Comparison of ENCODE assay signal across 33 cellular contexts in genomic region chr13:70841240-70842061, GRCh38.
"Had no signal": no experiment of that assay in that cellular context is flagged by ENCODE, and none has a peak within 500 bp of the region (broad histone marks: within the 10 kb centered on the region; RNA-seq: fewer than 3 reads in every experiment).

No MANE protein-coding gene starts in this region.

- ATAC-seq: activated T-helper 17 cell treated with anti-CD3 and anti-CD28 coated beads, Interleukin-2, amount 50 U/mL, for 72 hours; gastrocnemius medialis; left cardiac atrium; left ventricle myocardium superior; mucosa of descending colon had no signal

- H3K9me3 ChIP-seq: gastrocnemius medialis, mucosa of descending colon, neutrophil, thyroid gland had no signal

- H3K4me3 ChIP-seq: gastrocnemius medialis, hepatocyte, mucosa of descending colon, smooth muscle cell, stomach, thyroid gland had no signal

- H3K27ac Mint-ChIP-seq: activated CD4-positive, alpha-beta memory T cell treated with anti-CD3 and anti-CD28 coated beads for 36 hours; activated CD4-positive, alpha-beta T cell treated with anti-CD3 and anti-CD28 coated beads, Interleukin-2, amount 10 ng/mL, durations not matched to agents 24 days and 14 days; activated T-helper 17 cell treated with anti-CD3 and anti-CD28 coated beads, Interleukin-2, amount 50 U/mL, for 72 hours; dendritic cell treated with granulocyte-macrophage colony-stimulating factor and Interleukin-4, amounts not matched to agents 40 ng/mL and 50 ng/mL, for 4 days; natural killer cell treated with Interleukin-12 subunit alpha and Interleukin-12 subunit beta and Interleukin-15 and Interleukin-18, amount 100 ng/mL, for 72 hours; progenitor cell of endocrine pancreas; stimulated activated naive B cell treated with anti-CD40 and anti-IgM and Interleukin-4, amounts not matched to agents 10 μg/mL and 1 μg/mL and 100 μg/mL, for 72 hours; T-helper 1 cell treated with Interleukin-12 subunit alpha and Interleukin-12 subunit beta and Interleukin-4 antibody, amounts not matched to agents 30 μg/mL and 1 μg/mL, for 36 hours had no signal

- H3K36me3 ChIP-seq: gastrocnemius medialis, neutrophil, stomach, thyroid gland, WERI-Rb-1 had no signal

- H3K4me1 Mint-ChIP-seq: activated CD4-positive, alpha-beta T cell treated with anti-CD3 and anti-CD28 coated beads, Interleukin-2, amount 10 ng/mL, durations not matched to agents 24 days and 14 days; activated T-helper 17 cell treated with anti-CD3 and anti-CD28 coated beads, Interleukin-2, amount 50 U/mL, for 72 hours; stimulated activated naive B cell treated with anti-CD40 and anti-IgM and Interleukin-4, amounts not matched to agents 10 μg/mL and 1 μg/mL and 100 μg/mL, for 72 hours had no signal

- H3K4me3 Mint-ChIP-seq: activated CD4-positive, alpha-beta memory T cell treated with anti-CD3 and anti-CD28 coated beads for 36 hours; activated CD4-positive, alpha-beta T cell treated with anti-CD3 and anti-CD28 coated beads, Interleukin-2, amount 10 ng/mL, durations not matched to agents 24 days and 14 days; activated T-helper 17 cell treated with anti-CD3 and anti-CD28 coated beads, Interleukin-2, amount 50 U/mL, for 72 hours; dendritic cell treated with granulocyte-macrophage colony-stimulating factor and Interleukin-4, amounts not matched to agents 40 ng/mL and 50 ng/mL, for 4 days; natural killer cell treated with Interleukin-12 subunit alpha and Interleukin-12 subunit beta and Interleukin-15 and Interleukin-18, amount 100 ng/mL, for 72 hours; stimulated activated naive B cell treated with anti-CD40 and anti-IgM and Interleukin-4, amounts not matched to agents 10 μg/mL and 1 μg/mL and 100 μg/mL, for 72 hours; T-helper 1 cell treated with Interleukin-12 subunit alpha and Interleukin-12 subunit beta and Interleukin-4 antibody, amounts not matched to agents 30 μg/mL and 1 μg/mL, for 36 hours had no signal

- H3K9me3 Mint-ChIP-seq: activated CD4-positive, alpha-beta T cell treated with anti-CD3 and anti-CD28 coated beads, Interleukin-2, amount 10 ng/mL, durations not matched to agents 24 days and 14 days; T-helper 1 cell treated with Interleukin-12 subunit alpha and Interleukin-12 subunit beta and Interleukin-4 antibody, amounts not matched to agents 30 μg/mL and 1 μg/mL, for 36 hours had no signal

- H3K27me3 Mint-ChIP-seq: activated CD4-positive, alpha-beta memory T cell treated with anti-CD3 and anti-CD28 coated beads for 36 hours; activated CD4-positive, alpha-beta T cell treated with anti-CD3 and anti-CD28 coated beads, Interleukin-2, amount 10 ng/mL, durations not matched to agents 24 days and 14 days; activated T-helper 17 cell treated with anti-CD3 and anti-CD28 coated beads, Interleukin-2, amount 50 U/mL, for 72 hours; dendritic cell treated with granulocyte-macrophage colony-stimulating factor and Interleukin-4, amounts not matched to agents 40 ng/mL and 50 ng/mL, for 4 days; natural killer cell treated with Interleukin-12 subunit alpha and Interleukin-12 subunit beta and Interleukin-15 and Interleukin-18, amount 100 ng/mL, for 72 hours; progenitor cell of endocrine pancreas; stimulated activated naive B cell treated with anti-CD40 and anti-IgM and Interleukin-4, amounts not matched to agents 10 μg/mL and 1 μg/mL and 100 μg/mL, for 72 hours had no signal

- H3K27me3 ChIP-seq: gastrocnemius medialis, hepatocyte, neutrophil, stomach, thyroid gland had no signal

- DNase-seq: activated CD4-positive, alpha-beta memory T cell treated with anti-CD3 and anti-CD28 coated beads for 36 hours; activated CD4-positive, alpha-beta T cell treated with anti-CD3 and anti-CD28 coated beads, Interleukin-2, amount 10 ng/mL, durations not matched to agents 24 days and 14 days; activated CD4-positive, CD25-positive, alpha-beta regulatory T cell treated with anti-CD3 and anti-CD28 coated beads, Interleukin-2, amount 50 U/mL, for 72 hours; activated CD8-positive, alpha-beta memory T cell treated with anti-CD3 and anti-CD28 coated beads, Interleukin-2, amount 50 U/mL, for 4 hours; activated gamma-delta T cell treated with Interleukin-2 at 50 U/mL for 16 hours; activated naive CD4-positive, alpha-beta T cell treated with anti-CD3 and anti-CD28 coated beads, Interleukin-2, amount 50 U/mL, for 16 hours; activated T-cell treated with anti-CD3 and anti-CD28 coated beads, Interleukin-2, amount 50 U/mL, for 1 hour; amniotic stem cell; central memory CD4-positive, alpha-beta T cell; effector CD4-positive, alpha-beta T cell; erythroblast; gastrocnemius medialis; glutamatergic neuron; left cardiac atrium; left ventricle myocardium superior; retina; stimulated activated CD4-positive, alpha-beta T cell treated with anti-CD3 and anti-CD28 coated beads, Interleukin-1b, Interleukin-23, amount 100 ng/mL, for 48 hours; stimulated activated CD4-positive, alpha-beta T cell treated with anti-CD3 and anti-CD28 coated beads, Interleukin-4, amount 100 ng/mL, for 4 hours; stimulated activated CD8-positive, alpha-beta memory T cell treated with anti-CD3 and anti-CD28 coated beads, Interleukin-4, amount 100 ng/mL, for 48 hours; stimulated activated naive B cell treated with anti-CD40 and anti-IgM and Interleukin-4, amounts not matched to agents 10 μg/mL and 1 μg/mL and 100 μg/mL, for 72 hours; stomach; T-helper 9 cell; thyroid gland; WERI-Rb-1 had no signal

- H3K27ac ChIP-seq: gastrocnemius medialis, hepatocyte, neutrophil, stomach, thyroid gland, WERI-Rb-1 had no signal

- H3K4me1 ChIP-seq: gastrocnemius medialis, stomach, thyroid gland had no signal

- H3K36me3 Mint-ChIP-seq: activated CD4-positive, alpha-beta memory T cell treated with anti-CD3 and anti-CD28 coated beads for 36 hours; natural killer cell treated with Interleukin-12 subunit alpha and Interleukin-12 subunit beta and Interleukin-15 and Interleukin-18, amount 100 ng/mL, for 72 hours; stimulated activated naive B cell treated with anti-CD40 and anti-IgM and Interleukin-4, amounts not matched to agents 10 μg/mL and 1 μg/mL and 100 μg/mL, for 72 hours had no signal
